ENCODE assay signal across 18 cellular contexts in the genomic region with DNA sequence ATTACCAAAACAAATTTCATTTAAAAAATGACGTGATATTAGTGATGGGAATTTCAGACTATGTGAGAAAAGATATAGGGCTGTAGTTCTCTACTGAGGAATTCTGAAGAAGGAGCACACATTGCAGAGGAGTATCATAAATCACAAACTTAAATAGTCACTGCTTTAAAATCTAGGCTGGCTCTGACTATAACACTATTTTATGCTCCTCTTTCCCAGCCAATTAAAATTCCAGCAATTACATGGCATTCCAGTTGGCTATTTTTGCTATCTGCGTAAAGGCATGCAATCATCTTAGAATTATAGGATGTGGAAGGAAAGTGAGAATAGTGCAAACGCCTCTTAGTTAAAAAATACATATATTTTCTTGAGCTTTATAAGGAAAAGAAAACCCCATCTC.
A peak's percentile ranks its signal among the peaks of the same experiment; 100 is the strongest.
DNase-seq lines count a peak whose midpoint lies in the region; ATAC-seq and TF ChIP-seq lines count a peak whose summit lies in the region.
"Had no signal": no experiment of that assay in that cellular context is flagged by ENCODE, and none has a peak within 500 bp of the region (broad histone marks: within the 10 kb centered on the region; RNA-seq: fewer than 3 reads in every experiment).

No MANE protein-coding gene starts in this region.

- TF ChIP-seq EP300 in SK-N-SH (IDR thresholded peaks at IDR 0.05; ENCODE audit: borderline replicate concordance in 1 of 2, low read depth in 1 of 2, low read length in 1 of 2) = no peak

- no peaks in the 10 kb centered on the region for H3F3A ChIP-seq in SK-N-SH (replicated peaks; ENCODE audit: insufficient read depth)

- no peaks in the 10 kb centered on the region for H3K36me3 ChIP-seq in BJ (ENCODE audit: control insufficient read depth, insufficient read depth, low read length)
- H3K36me3 ChIP-seq in SK-N-SH (replicated peaks in 1 of 2; ENCODE audit: control insufficient read depth in 1 of 2, insufficient read depth in 2 of 2, low read length in 1 of 2) = no peaks in the 10 kb centered on the region
- H3K36me3 ChIP-seq: BLaER1, HAP-1 had no signal

- POLR2A ChIA-PET in BJ (lab: Charles Lee) = no interaction called here
- POLR2A ChIA-PET in SK-N-SH (lab: Yijun Ruan, JAX) = no interaction called here

- H3K27ac ChIP-seq in SK-N-SH (ENCODE audit: low read depth in 2 of 2, low read length in 1 of 2) = peak overlapping the region; percentile 48 to 55; a peak in 3 of 4 replicates
- H3K27ac ChIP-seq: 22Rv1, BLaER1, GM23248, HL-60, KMS-11 had no signal

- CTCF ChIA-PET in BJ (lab: Yijun Ruan, JAX) = no interaction called here
- CTCF ChIA-PET in SK-N-SH (lab: Yijun Ruan, JAX) = interaction anchor here (0.6 to 0.8 kb wide), 2 partner anchors 257 to 865 kb away, joined by 3 read pairs; no protein-coding TSS in a partner anchor

- 79% methylated on average over 3 of the region's 3 CpGs for WGBS in SK-N-SH (ENCODE audit: low lambda C conversion rate)

- ATAC-seq in GM21390 (IDR thresholded peaks at IDR 0.05; ENCODE audit: unreplicated experiment) (no peak), GM18873 (IDR thresholded peaks at IDR 0.05; ENCODE audit: low FRiP score, unreplicated experiment) (no peak)

- no peak overlapping the region for H3K4me3 ChIP-seq in BJ (ENCODE audit: low read depth, low read length)
- no peak overlapping the region for H3K4me3 ChIP-seq in SK-N-SH (ENCODE audit: low read depth in 2 of 2, low read length in 1 of 2)
- no peak overlapping the region for H3K4me3 ChIP-seq in fibroblast of villous mesenchyme (ENCODE audit: low read depth, low read length)
- H3K4me3 ChIP-seq: BLaER1, GM23248, HAP-1 had no signal

- no peaks in the 10 kb centered on the region; a peak in 1 of 4 replicates for H3K4me1 ChIP-seq in SK-N-SH (ENCODE audit: control insufficient read depth in 1 of 2, insufficient read depth in 2 of 2, low read depth in 1 of 2, low read length in 1 of 2)
- H3K4me1 ChIP-seq: BLaER1 had no signal

- TF ChIP-seq CTCF in BJ (IDR thresholded peaks at IDR 0.05; ENCODE audit: insufficient read depth, low read depth, low read length) (no peak), SK-N-SH (IDR thresholded peaks at IDR 0.05) (no peak), fibroblast of villous mesenchyme (IDR thresholded peaks at IDR 0.05; ENCODE audit: insufficient read depth, low read depth, low read length) (no peak)

- no peak for TF ChIP-seq RAD21 in SK-N-SH (IDR thresholded peaks at IDR 0.05; ENCODE audit: low read length)

- H3K27me3 ChIP-seq in BJ (ENCODE audit: control insufficient read depth, insufficient read depth, low read length) (no peaks in the 10 kb centered on the region), SK-N-SH (ENCODE audit: insufficient read depth) (no peaks in the 10 kb centered on the region)
- H3K27me3 ChIP-seq: BLaER1 had no signal

- no peaks in the 10 kb centered on the region for H3K9me3 ChIP-seq in SK-N-SH
- H3K9me3 ChIP-seq: BLaER1, HAP-1 had no signal

- no peaks in the 10 kb centered on the region for H3K9me2 ChIP-seq in SK-N-SH

- DNase-seq in A172 (ENCODE audit: low spot score) = peak; percentile 46
- DNase-seq in BJ (ENCODE audit: low read depth) = peak; percentile 37
- DNase-seq in SK-N-SH = no peak
- DNase-seq in fibroblast of villous mesenchyme (ENCODE audit: low read depth) = peak; percentile 49
- no peak for DNase-seq in stimulated activated CD4-positive, alpha-beta T cell treated with anti-CD3 and anti-CD28 coated beads, Interleukin-12 subunit alpha, Interleukin-12 subunit beta, amount 100 ng/mL, for 4 hours
- DNase-seq in NCI-H2171 treated with DMSO at 0.1 percent for 48 hours (lab: John Stamatoyannopoulos, UW) = no peak
- DNase-seq: AML-193; CD4-positive, alpha-beta memory T cell; DMS79 treated with DMSO at 0.1 percent for 48 hours; EL; GM23248 had no signal

- no peak overlapping the region for H2AFZ ChIP-seq in SK-N-SH (ENCODE audit: low read depth)
- H2AFZ ChIP-seq: GM23248 had no signal

- H3K4me2 ChIP-seq in SK-N-SH = no peak overlapping the region
- H3K4me2 ChIP-seq: BLaER1, KMS-11 had no signal

- no peaks in the 10 kb centered on the region for H4K20me1 ChIP-seq in SK-N-SH (ENCODE audit: insufficient read depth)
- H4K20me1 ChIP-seq: BLaER1 had no signal

- H3K79me2 ChIP-seq in SK-N-SH (ENCODE audit: insufficient read depth) = no peaks in the 10 kb centered on the region

- H3K9ac ChIP-seq in SK-N-SH = no peak overlapping the region
- H3K9ac ChIP-seq: BLaER1, GM23248, KMS-11 had no signal

TF ChIP-seq in SK-N-SH, 30 proteins besides CTCF, POLR2A, EP300 and RAD21:
- TF ChIP-seq TEAD4 (IDR thresholded peaks at IDR 0.05; ENCODE audit: borderline replicate concordance, insufficient read depth) = 0 out of 2 replicates have a peak, but pooled peaks have one; percentile 22
- no peak for TF ChIP-seq TAF1 (IDR thresholded peaks at IDR 0.05; ENCODE audit: borderline replicate concordance, low read depth, low read length)
- TF ChIP-seq, protein P1, sequence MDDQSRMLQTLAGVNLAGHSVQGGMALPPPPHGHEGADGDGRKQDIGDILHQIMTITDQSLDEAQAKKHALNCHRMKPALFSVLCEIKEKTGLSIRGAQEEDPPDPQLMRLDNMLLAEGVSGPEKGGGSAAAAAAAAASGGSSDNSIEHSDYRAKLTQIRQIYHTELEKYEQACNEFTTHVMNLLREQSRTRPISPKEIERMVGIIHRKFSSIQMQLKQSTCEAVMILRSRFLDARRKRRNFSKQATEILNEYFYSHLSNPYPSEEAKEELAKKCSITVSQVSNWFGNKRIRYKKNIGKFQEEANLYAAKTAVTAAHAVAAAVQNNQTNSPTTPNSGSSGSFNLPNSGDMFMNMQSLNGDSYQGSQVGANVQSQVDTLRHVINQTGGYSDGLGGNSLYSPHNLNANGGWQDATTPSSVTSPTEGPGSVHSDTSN (IDR thresholded peaks at IDR 0.05) = no peak; the same call in 1 of the 2 replicates
- TF ChIP-seq RCOR1 (IDR thresholded peaks at IDR 0.05; ENCODE audit: low read length) = no peak
- TF ChIP-seq TCF12 (IDR thresholded peaks at IDR 0.05) = 0 out of 2 replicates have a peak, but pooled peaks have one; percentile 13

Comparison
In these comparisons a context has a peak if more than half of its experiments do, and no peak if none do; other contexts are left out.
1. DNase-seq: peak in A172 (single experiment), BJ (single experiment) and fibroblast of villous mesenchyme (single experiment); none in SK-N-SH (single experiment), stimulated activated CD4-positive, alpha-beta T cell treated with anti-CD3 and anti-CD28 coated beads, Interleukin-12 subunit alpha, Interleukin-12 subunit beta, amount 100 ng/mL, for 4 hours (single experiment) and NCI-H2171 treated with DMSO at 0.1 percent for 48 hours (single experiment).